In genomic region chr11:8267831-8268529, GRCh38 we compare ENCODE assay signal across 8 cellular contexts. TPM values are rescaled to one million over a fixed set of nuclear protein-coding genes. Genes with fewer than 3 reads are reported as not detected.
A peak's percentile ranks its signal among the peaks of the same experiment; 100 is the strongest.
DNase-seq lines count a peak whose midpoint lies in the region; ATAC-seq, FAIRE-seq and TF ChIP-seq lines count a peak whose summit lies in the region.

No MANE protein-coding gene starts in this region.

- WGBS in H1 (ENCODE audit: extremely low coverage in 1 of 2, insufficient coverage in 1 of 2, insufficient read length in 1 of 2, insufficient replicate concordance in 2 of 2, low coverage in 1 of 2, low lambda C conversion rate in 2 of 2, missing lambda C conversion rate in 1 of 2), 2 experiments = 5% methylated on average over 37 of the region's 74 CpGs; no CpG with 5 or more reads in 1 of the 2 experiments

- H3K27me3 Mint-ChIP-seq in CD14-positive monocyte (ENCODE audit: low read depth in 3 of 3) (peaks cover 83 to 93% (median 85%) of the 10 kb centered on the region in 3 donors), nephron (ENCODE audit: low read depth) (peaks cover 92% of the 10 kb centered on the region), endothelial cell (ENCODE audit: unreplicated experiment) (peaks cover 21% of the 10 kb centered on the region)

- H2BK5ac ChIP-seq in H1 (ENCODE audit: low read depth, low read length) = no peak overlapping the region

- TF ChIP-seq RAD21 in H1 (IDR thresholded peaks at IDR 0.05 in 1 of 2, conservative IDR thresholded peaks at IDR 0.05 in 1 of 2; ENCODE audit: low read depth in 2 of 2, low read length in 2 of 2) = no peak

- no peak overlapping the region for H2BK120ac ChIP-seq in H1 (replicated peaks; ENCODE audit: low read depth, low read length)

- H3K4me3 Mint-ChIP-seq in CD14-positive monocyte (peak overlapping the region; percentile 16 to 78), nephron (peak overlapping the region; percentile 47 to 69 (median 62)), endothelial cell (ENCODE audit: unreplicated experiment) (no peak overlapping the region)

- H3K4me3 ChIP-seq in H1 (ENCODE audit: extremely low read depth in 1 of 4, insufficient read depth in 2 of 4, low read depth in 3 of 4, low read length in 4 of 4) = peak overlapping the region; percentile 44 to 64 (median 54)

- H2AK5ac ChIP-seq in H1 (ENCODE audit: low read depth, low read length) = no peak overlapping the region

- peaks cover 0 to 9% of the 10 kb centered on the region in 2 experiments for H4K20me1 ChIP-seq in H1 (replicated peaks in 1 of 2; ENCODE audit: control insufficient read depth in 1 of 2, insufficient read depth in 2 of 2, low read length in 2 of 2)

- no peak overlapping the region for H3K56ac ChIP-seq in H1 (replicated peaks; ENCODE audit: insufficient read length, low read depth, low read length)

- intact Hi-C loops in CD14-positive monocyte (cut with micrococcal nuclease) = loop anchor here in 1 of 2 donors (10.0 kb wide), 1 partner anchor 73 kb away; no protein-coding TSS in a partner anchor

- peaks cover 8% of the 10 kb centered on the region; the same call in 1 of the 2 replicates for H3K23me2 ChIP-seq in H1 (ENCODE audit: low read depth, low read length)

- peaks cover 0 to 7% (median 0%) of the 10 kb centered on the region in 4 experiments; a peak in 1 of 8 replicates for H3K36me3 ChIP-seq in H1 (ENCODE audit: control insufficient read depth in 2 of 4, insufficient read depth in 4 of 4, low read length in 3 of 4)

- no peaks in the 10 kb centered on the region for H3K79me1 ChIP-seq in H1 (ENCODE audit: low read depth, low read length)

- no peak overlapping the region for H3K4ac ChIP-seq in H1 (replicated peaks; ENCODE audit: insufficient read length, low read depth, low read length)

- no peak for ATAC-seq in HG02970 (IDR thresholded peaks at IDR 0.05; ENCODE audit: low FRiP score, unreplicated experiment)

- H3K36me3 Mint-ChIP-seq in CD14-positive monocyte (peaks cover 0 to 2% of the 10 kb centered on the region in 2 donors), nephron (ENCODE audit: low read depth) (no peaks in the 10 kb centered on the region), endothelial cell (ENCODE audit: low read depth, unreplicated experiment) (peaks cover 4% of the 10 kb centered on the region)

- peaks cover 0 to 7% (median 4%) of the 10 kb centered on the region in 4 experiments; a peak in 3 of 7 replicates for H3K4me1 ChIP-seq in H1 (replicated peaks in 1 of 4; ENCODE audit: control insufficient read depth in 3 of 4, insufficient read depth in 4 of 4, low read length in 3 of 4)

- H3K9me3 ChIP-seq in H1 (ENCODE audit: insufficient read depth in 2 of 2, low read depth in 1 of 2, low read length in 1 of 2) = no peaks in the 10 kb centered on the region

- H3K9ac ChIP-seq in H1 (replicated peaks in 1 of 4; ENCODE audit: extremely low read depth in 1 of 4, low read depth in 3 of 4, low read length in 3 of 4) = peak overlapping the region in 1 of 4 experiments; percentile 44; a peak in 2 of 7 replicates

- peak overlapping the region; percentile 69 to 75 for H3K4me2 ChIP-seq in H1 (ENCODE audit: insufficient read depth in 1 of 2, low read depth in 2 of 2, low read length in 2 of 2)

- no peak for FAIRE-seq in H1 (lab: Jason Lieb, UNC)

- no peak for TF ChIP-seq EP300 in H1 (IDR thresholded peaks at IDR 0.05; ENCODE audit: borderline replicate concordance in 1 of 2, low read depth in 2 of 2, low read length in 2 of 2)

- CTCF ChIA-PET in H1 (lab: Charles Lee; ENCODE audit: partially characterized antibody) = interaction anchor here (0.5 to 16.6 kb wide), 16 partner anchors 10 to 357 kb away, joined by 3 to 171 read pairs (median 4); no protein-coding TSS in a partner anchor

- H3K79me2 ChIP-seq in H1 (ENCODE audit: control insufficient read depth in 1 of 2, insufficient read depth in 2 of 2, low read length in 2 of 2) = no peaks in the 10 kb centered on the region

- H4K5ac ChIP-seq in H1 (ENCODE audit: insufficient read length, low read depth, low read length) = no peak overlapping the region

- peak overlapping the region; percentile 80; the same call in 1 of the 2 replicates for H4K8ac ChIP-seq in H1 (ENCODE audit: extremely low read depth, insufficient read depth, low read length)

- no peak overlapping the region for H3K27ac ChIP-seq in H1 (ENCODE audit: low read depth, low read length)

- TF ChIP-seq POLR2A in H1 (IDR thresholded peaks at IDR 0.05; ENCODE audit: control extremely low read depth in 1 of 2, low read depth in 2 of 2, low read length in 2 of 2) = no peak

- H2BK15ac ChIP-seq in H1 (ENCODE audit: low read length) = no peak overlapping the region

- no peak overlapping the region for H2BK12ac ChIP-seq in H1 (ENCODE audit: low read depth, low read length)

- H2BK20ac ChIP-seq in H1 (ENCODE audit: low read length) = no peak overlapping the region

- H3K18ac ChIP-seq in H1 (ENCODE audit: extremely low read depth, low read length) = no peak overlapping the region; the same call in 1 of the 2 replicates

- no peak overlapping the region for H3K23ac ChIP-seq in H1 (ENCODE audit: insufficient read length)

- no peak overlapping the region for H3K14ac ChIP-seq in H1 (ENCODE audit: insufficient read length)

- H3K4me1 Mint-ChIP-seq in CD14-positive monocyte = peaks cover 15% of the 10 kb centered on the region
- peaks cover 8% of the 10 kb centered on the region for H3K4me1 Mint-ChIP-seq in nephron
- H3K4me1 Mint-ChIP-seq in endothelial cell (ENCODE audit: unreplicated experiment) = peaks cover 11% of the 10 kb centered on the region

- H3K27ac Mint-ChIP-seq in CD14-positive monocyte (no peak overlapping the region), nephron (no peak overlapping the region), endothelial cell (ENCODE audit: unreplicated experiment) (no peak overlapping the region)

- TF ChIP-seq CTCF in CD14-positive monocyte (IDR thresholded peaks at IDR 0.05) (no peak), H1 (IDR thresholded peaks at IDR 0.05; ENCODE audit: control extremely low read depth in 1 of 3, insufficient read depth in 1 of 3, low read depth in 1 of 3, low read length in 3 of 3) (no peak), nephron (IDR thresholded peaks at IDR 0.05; ENCODE audit: unreplicated experiment in 3 of 3) (no peak), endothelial cell (IDR thresholded peaks at IDR 0.05; ENCODE audit: unreplicated experiment) (no peak)

- peaks cover 43 to 79% (median 70%) of the 10 kb centered on the region in 4 experiments for H3K27me3 ChIP-seq in H1 (replicated peaks in 1 of 4; ENCODE audit: control insufficient read depth in 3 of 4, extremely low read depth in 1 of 4, insufficient read depth in 3 of 4, low read length in 3 of 4)

- no peak overlapping the region for H2AFZ ChIP-seq in H1 (ENCODE audit: low read length)

- H3K9me3 Mint-ChIP-seq in CD14-positive monocyte (peaks cover 0 to 12% (median 0%) of the 10 kb centered on the region in 7 donors), nephron (no peaks in the 10 kb centered on the region), endothelial cell (ENCODE audit: unreplicated experiment) (no peaks in the 10 kb centered on the region)

- H4K91ac ChIP-seq in H1 (replicated peaks; ENCODE audit: insufficient read length, low read length) = no peak overlapping the region

- DNase-seq in CD14-positive monocyte (ENCODE audit: low spot score) (peak; percentile 36), NCI-H1092 treated with DMSO at 0.1 percent for 48 hours (lab: John Stamatoyannopoulos, UW) (peak; percentile 41), H1 (ENCODE audit: low read depth in 1 of 2, low spot score in 2 of 2) (peak in 1 of 2 experiments; percentile 73), endothelial cell (ENCODE audit: low spot score) (no peak), NCI-H226 (no peak), NAMALWA (ENCODE audit: low spot score) (no peak)

- POLR2A ChIA-PET in H1 (lab: Charles Lee; ENCODE audit: partially characterized antibody) = interaction anchor here (0.6 to 0.8 kb wide), 2 partner anchors 10 to 69 kb away, joined by 3 read pairs; no protein-coding TSS in a partner anchor

TF ChIP-seq in H1, 55 proteins besides CTCF, POLR2A, EP300 and RAD21:
- TF ChIP-seq RBBP5 (IDR thresholded peaks at IDR 0.05; ENCODE audit: borderline replicate concordance, low read depth, low read length) (0 out of 2 replicates have a peak, but pooled peaks have one; percentile 49), EZH2 (IDR thresholded peaks at IDR 0.05; ENCODE audit: low read depth, low read length, severe bottlenecking) (peak; percentile 95), SUZ12 (IDR thresholded peaks at IDR 0.05; ENCODE audit: low read length) (peak; percentile 95), NRF1 (IDR thresholded peaks at IDR 0.05; ENCODE audit: low read depth, low read length) (no peak), KDM4A (IDR thresholded peaks at IDR 0.05; ENCODE audit: low read depth, low read length, severe bottlenecking) (peak; percentile 89), GABPA (IDR thresholded peaks at IDR 0.05; ENCODE audit: borderline replicate concordance, insufficient read depth, low read length) (no peak)

RNA-seq across cellular contexts. Expression of gene LMO1, which starts 4.3 kb away (rescaled TPM):
- polyA plus RNA-seq in CD14-positive monocyte (not detected), H1 (2011; rRNA removed) (0.17 and 0.30 TPM in 2 replicates)
- not detected in 2 replicates for total RNA-seq in H1 (2021; fragmentation: NEBNext Ultra II Directional; extraction: Animal tissue kit (Norgen Biotek cat#: 25700))
- 0.32 TPM for polyA plus RNA-seq in H1 (2011; cell fraction: cytosol; rRNA removed)
- 0.37 TPM for polyA plus RNA-seq in H1 (2011; cell fraction: nucleus; rRNA removed)
- 0.19 to 0.85 TPM (median 0.46 TPM) in 4 replicates for polyA plus RNA-seq in H1 (2012, experiment 1 of 2)
- polyA plus RNA-seq in H1 (2012, experiment 2 of 2) = 0.45 TPM
- 0.20 TPM for polyA plus RNA-seq in H1 (2013, experiment 1 of 2)
- 0.11 TPM for polyA plus RNA-seq in H1 (2013, experiment 2 of 2)
- 0.44 TPM in 1 of 2 replicates, not detected in the other for polyA minus RNA-seq in H1 (2011; rRNA and poly(A)+ RNA removed)
- polyA minus RNA-seq in H1 (2011; cell fraction: cytosol; rRNA and poly(A)+ RNA removed) = not detected
- polyA minus RNA-seq in H1 (2011; cell fraction: nucleus; rRNA and poly(A)+ RNA removed) = not detected
- total RNA-seq in endothelial cell (ENCODE audit: unreplicated experiment) = not detected

Comparison
In these comparisons a context has a peak if more than half of its experiments do, and no peak if none do; other contexts are left out.
1. DNase-seq: peak in CD14-positive monocyte (single experiment) and NCI-H1092 treated with DMSO at 0.1 percent for 48 hours (single experiment); none in endothelial cell (single experiment), NCI-H226 (single experiment) and NAMALWA (single experiment).